Comparison of ENCODE assay signal across 1 cellular context in the genomic region with DNA sequence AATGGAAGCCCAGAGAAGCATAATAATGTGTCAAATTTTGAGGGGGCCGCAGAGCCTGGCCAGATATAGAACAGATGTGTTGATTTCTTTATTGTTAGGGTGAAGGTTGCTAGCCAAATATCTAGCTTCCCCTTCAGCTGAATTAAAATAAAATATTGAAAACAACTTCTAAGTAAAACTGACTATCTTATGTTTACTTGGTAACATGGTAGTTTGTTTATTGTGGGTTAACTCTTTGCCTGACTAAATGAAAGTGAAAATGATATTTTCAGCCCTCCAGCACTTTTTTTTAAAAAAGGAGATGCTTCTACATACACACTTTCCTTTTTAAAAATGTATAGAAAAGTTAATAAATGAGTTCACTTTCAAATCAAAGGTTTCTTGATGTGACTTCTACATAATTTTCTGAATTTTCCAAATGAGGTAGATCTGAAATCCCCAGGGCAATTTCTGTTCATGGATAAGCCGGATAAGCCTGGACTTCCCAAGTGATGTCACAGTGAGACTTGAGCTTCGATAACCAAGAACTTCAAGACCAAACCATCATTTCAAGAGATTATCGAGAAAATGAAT.
TF ChIP-seq lines count a peak whose summit lies in the region.

No MANE protein-coding gene starts in this region.

TF ChIP-seq in HEK293, 187 proteins besides CTCF, POLR2A, EP300 and RAD21 (continued from another document):
- TF ChIP-seq BCL11A (tag by site-specific recombination; IDR thresholded peaks at IDR 0.05; ENCODE audit: low read depth) (no peak), ZBTB20 (tag by site-specific recombination; IDR thresholded peaks at IDR 0.05) (no peak), ZNF560 (tag by site-specific recombination; IDR thresholded peaks at IDR 0.05; ENCODE audit: borderline replicate concordance) (no peak), ZNF768 (tag by site-specific recombination; IDR thresholded peaks at IDR 0.05) (no peak), KLF9 (tag by site-specific recombination; IDR thresholded peaks at IDR 0.05; ENCODE audit: low read depth) (no peak), PRDM1 (tag by site-specific recombination; IDR thresholded peaks at IDR 0.05) (0 out of 2 replicates have a peak, but pooled peaks have one; percentile 40), ZNF555 (tag by site-specific recombination; conservative IDR thresholded peaks at IDR 0.05) (no peak)
TF ChIP-seq in HEK293: peak in this region for 3.
